7 cellular contexts compared by ENCODE assay signal in genomic region chr6:48944286-48944685, GRCh38.
DNase-seq lines count a peak whose midpoint lies in the region; FAIRE-seq and TF ChIP-seq lines count a peak whose summit lies in the region.
"Not testable (repeated sequence)": the region's sequence is repeated elsewhere in the genome, so short reads cannot be mapped to it uniquely, and the experiment has no call there.

No MANE protein-coding gene starts in this region.

- not testable (repeated sequence) for H4K91ac ChIP-seq in mesenchymal stem cell (ENCODE audit: low read length)

- DNase-seq in DMS53 (lab: John Stamatoyannopoulos, UW) (peak; percentile 86), KG1 (lab: John Stamatoyannopoulos, UW) (peak; percentile 12), NCI-H1417 (lab: John Stamatoyannopoulos, UW) (peak; percentile 2 to 66 (median 45)), NCI-H2196 (lab: John Stamatoyannopoulos, UW; ENCODE audit: unreplicated experiment) (peak; percentile 92), OCI-M1 (lab: John Stamatoyannopoulos, UW) (peak; percentile 23), mesenchymal stem cell (peak; percentile 13)
- DNase-seq in endothelial cell of umbilical vein (ENCODE audit: low read depth, low spot score): not testable (repeated sequence)

- not testable (repeated sequence) for H3K4me3 ChIP-seq in endothelial cell of umbilical vein (replicated peaks in 1 of 3; ENCODE audit: insufficient read depth in 1 of 3, low read depth in 1 of 3, low read length in 3 of 3); mesenchymal stem cell (ENCODE audit: insufficient read depth in 1 of 2, low read depth in 1 of 2, low read length in 2 of 2)

- H2AFZ ChIP-seq in endothelial cell of umbilical vein (ENCODE audit: low read depth, low read length); mesenchymal stem cell (ENCODE audit: low read depth, low read length): not testable (repeated sequence)

- not testable (repeated sequence) for H3K9ac ChIP-seq in endothelial cell of umbilical vein (replicated peaks; ENCODE audit: extremely low read depth, insufficient read depth, low read length); mesenchymal stem cell (ENCODE audit: low read length)

- not testable (repeated sequence) for H3K9me3 ChIP-seq in endothelial cell of umbilical vein (replicated peaks; ENCODE audit: control insufficient read depth, insufficient read depth, low read length); mesenchymal stem cell (ENCODE audit: control insufficient read depth, low read length)

- H3K4me1 ChIP-seq in endothelial cell of umbilical vein (ENCODE audit: control insufficient read depth, extremely low read depth, insufficient read depth, low read length); mesenchymal stem cell (ENCODE audit: control insufficient read depth, insufficient read depth, low read depth, low read length): not testable (repeated sequence)

- H2AK5ac ChIP-seq in mesenchymal stem cell (ENCODE audit: low read length, severe bottlenecking): not testable (repeated sequence)

- not testable (repeated sequence) for H2BK15ac ChIP-seq in mesenchymal stem cell (ENCODE audit: low read depth, poor library complexity, severe bottlenecking)

- CTCF ChIA-PET in endothelial cell of umbilical vein (lab: Charles Lee): not testable (repeated sequence)

- H3K79me1 ChIP-seq in mesenchymal stem cell (replicated peaks; ENCODE audit: low read length, poor library complexity, severe bottlenecking): not testable (repeated sequence)

- not testable (repeated sequence) for TF ChIP-seq CTCF in endothelial cell of umbilical vein (IDR thresholded peaks at IDR 0.05; ENCODE audit: extremely low read depth in 1 of 2, insufficient read depth in 1 of 2, low read depth in 1 of 2, low read length in 2 of 2)

- peak; percentile 80 for FAIRE-seq in endothelial cell of umbilical vein (lab: Jason Lieb, UNC)

- not testable (repeated sequence) for BruUV-seq in endothelial cell of umbilical vein (replicated peaks; lab: Mats Ljungman, UMichigan)

- not testable (repeated sequence) for H3K4ac ChIP-seq in mesenchymal stem cell (ENCODE audit: low read depth in 1 of 2, low read length in 2 of 2)

- H3K36me3 ChIP-seq in endothelial cell of umbilical vein (ENCODE audit: control insufficient read depth in 2 of 2, extremely low read depth in 1 of 2, insufficient read depth in 2 of 2, low read length in 2 of 2); mesenchymal stem cell (ENCODE audit: control insufficient read depth in 1 of 2, insufficient read depth in 2 of 2, low read depth in 1 of 2, low read length in 2 of 2): not testable (repeated sequence)

- H3K4me2 ChIP-seq in endothelial cell of umbilical vein (ENCODE audit: insufficient read depth, low read length); mesenchymal stem cell (ENCODE audit: low read length, poor library complexity, severe bottlenecking): not testable (repeated sequence)

- POLR2A ChIA-PET in endothelial cell of umbilical vein (lab: Charles Lee): not testable (repeated sequence)

- not testable (repeated sequence) for H3K79me2 ChIP-seq in endothelial cell of umbilical vein (ENCODE audit: control insufficient read depth, insufficient read depth, low read length)

- H3K27me3 ChIP-seq in endothelial cell of umbilical vein (ENCODE audit: control insufficient read depth in 2 of 2, insufficient read depth in 2 of 2, low read length in 2 of 2); mesenchymal stem cell (ENCODE audit: control insufficient read depth in 1 of 2, insufficient read depth in 1 of 2, low read length in 2 of 2): not testable (repeated sequence)

- H2BK120ac ChIP-seq in mesenchymal stem cell (ENCODE audit: low read depth, low read length): not testable (repeated sequence)

- H2BK5ac ChIP-seq in mesenchymal stem cell (ENCODE audit: low read depth, low read length, poor library complexity, severe bottlenecking): not testable (repeated sequence)

- H3K27ac ChIP-seq in endothelial cell of umbilical vein (ENCODE audit: insufficient read depth, low read depth, low read length); mesenchymal stem cell (ENCODE audit: low read length, poor library complexity, severe bottlenecking): not testable (repeated sequence)

- WGBS in mesenchymal stem cell: no CpG with 5 or more reads among the region's 4 CpGs

- H3K9me1 ChIP-seq in endothelial cell of umbilical vein (replicated peaks; ENCODE audit: control insufficient read depth, extremely low read depth, insufficient read depth, low read length): not testable (repeated sequence)

- H3K14ac ChIP-seq in mesenchymal stem cell (ENCODE audit: low read length in 2 of 2): not testable (repeated sequence)

- not testable (repeated sequence) for H4K8ac ChIP-seq in mesenchymal stem cell (ENCODE audit: low read length)

- H3K18ac ChIP-seq in mesenchymal stem cell (ENCODE audit: low read depth in 1 of 2, low read length in 2 of 2): not testable (repeated sequence)

- not testable (repeated sequence) for H2BK12ac ChIP-seq in mesenchymal stem cell (ENCODE audit: low read length in 2 of 2)

- dilution Hi-C loops in endothelial cell of umbilical vein (cut with MboI; ENCODE audit: extremely low pct_ligation_motif_present, low sequenced_read_pairs): not testable (repeated sequence)

- H4K20me1 ChIP-seq in endothelial cell of umbilical vein (replicated peaks; ENCODE audit: control insufficient read depth, extremely low read depth, insufficient read depth, low read length): not testable (repeated sequence)

- TF ChIP-seq POLR2A in endothelial cell of umbilical vein (IDR thresholded peaks at IDR 0.05; ENCODE audit: low read depth, low read length): not testable (repeated sequence)

- H3K23ac ChIP-seq in mesenchymal stem cell (ENCODE audit: low read length in 2 of 2): not testable (repeated sequence)

- intact Hi-C loops in endothelial cell of umbilical vein (cut with micrococcal nuclease): not testable (repeated sequence)
